In the genomic region with DNA sequence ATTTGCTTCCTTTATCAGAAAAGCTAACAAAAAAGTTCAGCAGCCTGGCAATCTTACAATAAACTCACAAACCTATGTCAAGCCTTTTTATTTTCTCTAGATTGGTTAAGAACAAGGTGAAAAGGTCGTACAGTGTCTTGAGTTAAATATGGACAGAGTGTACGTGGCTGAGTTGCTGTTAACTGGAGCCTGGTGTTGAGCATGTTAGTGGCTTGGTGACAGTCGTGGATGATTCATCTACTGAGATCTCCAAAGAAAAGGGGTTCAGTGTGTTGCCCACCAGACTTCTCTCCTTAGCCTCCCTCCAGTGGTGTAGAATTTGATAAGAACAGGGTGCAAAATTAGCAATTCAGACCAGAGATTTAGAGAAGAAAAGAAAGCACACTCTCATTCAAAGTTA, we compare ENCODE assay signal across 20 cellular contexts.
"Had no signal": no experiment of that assay in that cellular context is flagged by ENCODE, and none has a peak within 500 bp of the region (broad histone marks: within the 10 kb centered on the region; RNA-seq: fewer than 3 reads in every experiment).

No MANE protein-coding gene starts in this region.

- H3K27ac ChIP-seq: epithelial cell of prostate, skin epidermis had no signal

- ATAC-seq: activated CD8-positive, alpha-beta T cell treated with anti-CD3 and anti-CD28 coated beads, Interleukin-2, amount 10 ng/mL, durations not matched to agents 7 days and 5 days; left lobe of liver; mucosa of descending colon; natural killer cell had no signal

- FAIRE-seq: TTC549, urothelium cell line had no signal

- DNase-seq: activated B cell treated with CpG ODN at 0.5 μM for 24 hours; activated CD4-positive, alpha-beta T cell treated with anti-CD3 and anti-CD28 coated beads for 48 hours; activated CD8-positive, alpha-beta memory T cell treated with anti-CD3 and anti-CD28 coated beads, Interleukin-2, amount 50 U/mL, for 4 hours; activated CD8-positive, alpha-beta T cell treated with anti-CD3 and anti-CD28 coated beads, Interleukin-2, amount 10 ng/mL, durations not matched to agents 7 days and 5 days; activated effector memory CD4-positive, alpha-beta T cell treated with anti-CD3 and anti-CD28 coated beads, Interleukin-2, amount 50 U/mL, for 16 hours; activated T-cell treated with anti-CD3 and anti-CD28 coated beads, Interleukin-2, amount 50 U/mL, for 48 hours; cerebellar nuclear complex; dermis blood vessel endothelial cell; islet precursor cell; mucosa of descending colon; natural killer cell; SW 1271 had no signal

- H3K4me3 Mint-ChIP-seq: activated B cell treated with CpG ODN at 0.5 μM for 24 hours; activated CD8-positive, alpha-beta T cell treated with anti-CD3 and anti-CD28 coated beads, Interleukin-2, amount 10 ng/mL, durations not matched to agents 7 days and 5 days; activated naive CD4-positive, alpha-beta T cell treated with anti-CD3 and anti-CD28 coated beads, Interleukin-2, amount 50 U/mL, for 24 hours; brain; natural killer cell; stimulated activated naive CD8-positive, alpha-beta T cell treated with anti-CD3 and anti-CD28 coated beads, Interleukin-15, Interleukin-2, amounts not matched to agents 100 ng/mL and 50 ng/mL, for 24 hours had no signal

- H3K9me3 Mint-ChIP-seq: activated B cell treated with CpG ODN at 0.5 μM for 24 hours; activated naive CD4-positive, alpha-beta T cell treated with anti-CD3 and anti-CD28 coated beads, Interleukin-2, amount 50 U/mL, for 24 hours; brain; natural killer cell; stimulated activated naive CD8-positive, alpha-beta T cell treated with anti-CD3 and anti-CD28 coated beads, Interleukin-15, Interleukin-2, amounts not matched to agents 100 ng/mL and 50 ng/mL, for 24 hours had no signal

- H3K9me3 ChIP-seq: mucosa of descending colon had no signal

- H3K4me3 ChIP-seq: mucosa of descending colon, skin epidermis had no signal

- H3K27ac Mint-ChIP-seq: activated B cell treated with CpG ODN at 0.5 μM for 24 hours; activated CD8-positive, alpha-beta T cell treated with anti-CD3 and anti-CD28 coated beads, Interleukin-2, amount 10 ng/mL, durations not matched to agents 7 days and 5 days; activated naive CD4-positive, alpha-beta T cell treated with anti-CD3 and anti-CD28 coated beads, Interleukin-2, amount 50 U/mL, for 24 hours; brain; natural killer cell; stimulated activated naive CD8-positive, alpha-beta T cell treated with anti-CD3 and anti-CD28 coated beads, Interleukin-15, Interleukin-2, amounts not matched to agents 100 ng/mL and 50 ng/mL, for 24 hours had no signal

- H3K4me1 Mint-ChIP-seq: activated naive CD4-positive, alpha-beta T cell treated with anti-CD3 and anti-CD28 coated beads, Interleukin-2, amount 50 U/mL, for 24 hours; brain; natural killer cell had no signal

- H3K27me3 Mint-ChIP-seq: activated naive CD4-positive, alpha-beta T cell treated with anti-CD3 and anti-CD28 coated beads, Interleukin-2, amount 50 U/mL, for 24 hours had no signal

- H3K36me3 Mint-ChIP-seq: activated naive CD4-positive, alpha-beta T cell treated with anti-CD3 and anti-CD28 coated beads, Interleukin-2, amount 50 U/mL, for 24 hours; brain; natural killer cell had no signal
